ENCODE assay signal across 28 cellular contexts in the genomic region with DNA sequence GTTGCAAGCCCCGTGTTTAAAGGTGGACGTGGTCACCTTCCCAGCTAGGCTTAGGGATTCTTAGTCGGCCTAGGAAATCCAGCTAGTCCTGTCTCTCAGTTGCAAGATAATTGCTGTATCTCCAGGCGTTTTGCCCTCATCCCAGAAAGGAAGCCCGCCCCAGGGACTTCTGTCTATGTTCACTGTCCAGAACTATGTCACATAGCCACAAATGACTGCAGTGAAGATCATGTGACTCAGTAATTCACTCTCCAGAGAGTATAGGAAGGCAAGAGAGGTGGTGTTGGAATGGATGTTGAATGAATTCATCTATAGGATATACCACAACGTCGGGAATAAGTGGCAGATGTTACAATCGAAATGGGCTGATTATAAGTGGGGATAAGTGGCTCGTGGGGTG. TPM values are rescaled to one million over a fixed set of nuclear protein-coding genes. Genes with fewer than 3 reads are reported as not detected.
DNase-seq lines count a peak whose midpoint lies in the region; ATAC-seq, FAIRE-seq and TF ChIP-seq lines count a peak whose summit lies in the region.
"Had no signal": no experiment of that assay in that cellular context is flagged by ENCODE, and none has a peak within 500 bp of the region (broad histone marks: within the 10 kb centered on the region; RNA-seq: fewer than 3 reads in every experiment).

No MANE protein-coding gene starts in this region.

- H3K36me3 Mint-ChIP-seq in GM23338 (ENCODE audit: low read depth): no peaks in the 10 kb centered on the region; the same call in 2 of the 3 replicates
- no peaks in the 10 kb centered on the region for H3K36me3 Mint-ChIP-seq in activated CD4-positive, alpha-beta T cell treated with anti-CD3 and anti-CD28 coated beads for 36 hours (ENCODE audit: low read depth)

- H3F3A ChIP-seq in GM23338 (replicated peaks; ENCODE audit: low read depth): no peaks in the 10 kb centered on the region

- no peaks in the 10 kb centered on the region for H4K20me1 ChIP-seq in GM23338 (replicated peaks; ENCODE audit: insufficient read depth)
- H4K20me1 ChIP-seq in H1 (replicated peaks in 1 of 2; ENCODE audit: control insufficient read depth in 1 of 2, insufficient read depth in 2 of 2, low read length in 2 of 2): no peaks in the 10 kb centered on the region

- H2AFZ ChIP-seq in GM23338: no peak overlapping the region
- no peak overlapping the region for H2AFZ ChIP-seq in H1 (ENCODE audit: low read length)
- H2AFZ ChIP-seq: GM23248 had no signal

- WGBS in H1 (ENCODE audit: extremely low coverage in 1 of 2, insufficient coverage in 1 of 2, insufficient read length in 1 of 2, insufficient replicate concordance in 2 of 2, low coverage in 1 of 2, low lambda C conversion rate in 2 of 2, missing lambda C conversion rate in 1 of 2), 2 experiments: 93% methylated on average over 9 of the region's 9 CpGs; no CpG with 5 or more reads in 1 of the 2 experiments

- no peak overlapping the region for H2BK120ac ChIP-seq in H1 (replicated peaks; ENCODE audit: low read depth, low read length)

- no peaks in the 10 kb centered on the region for H3K23me2 ChIP-seq in H1 (ENCODE audit: low read depth, low read length)

- no peak for DNase-seq in GM23338 (ENCODE audit: low spot score)
- peak; percentile 28 for DNase-seq in NCI-H524 treated with DMSO at 0.1 percent for 48 hours (lab: John Stamatoyannopoulos, UW)
- peak in 1 of 2 experiments; percentile 57 for DNase-seq in SJCRH30
- no peak for DNase-seq in H1 (ENCODE audit: low read depth in 1 of 2, low spot score in 2 of 2)
- no peak for DNase-seq in activated CD4-positive, alpha-beta T cell treated with anti-CD3 and anti-CD28 coated beads for 36 hours
- DNase-seq in NCI-H2029 treated with DMSO at 0.1 percent for 48 hours (lab: John Stamatoyannopoulos, UW): no peak
- DNase-seq: ACHN; BE2C; C1 segment of cervical spinal cord; CD4-positive, CD25-positive, alpha-beta regulatory T cell; CD8-positive, alpha-beta memory T cell; COR-L47; DMS 273 treated with DMSO at 0.1 percent for 48 hours; DMS53; DND-41; EL; GM23248; H7; HFFc6; KG1 had no signal

- H3K27ac ChIP-seq in GM23338 (ENCODE audit: low read depth): no peak overlapping the region
- peak overlapping the region; percentile 100 for H3K27ac ChIP-seq in SJCRH30
- H3K27ac ChIP-seq in H1 (ENCODE audit: low read depth, low read length): no peak overlapping the region
- H3K27ac ChIP-seq: GM23248 had no signal

- no peak overlapping the region for H4K8ac ChIP-seq in H1 (ENCODE audit: extremely low read depth, insufficient read depth, low read length)

- CTCF ChIA-PET in H1 (lab: Charles Lee; ENCODE audit: partially characterized antibody): interaction anchor here (1.0 to 1.4 kb wide), 4 partner anchors 10 to 299 kb away, joined by 3 to 7 read pairs (median 3); a partner anchor contains a TSS
- CTCF ChIA-PET in activated CD4-positive, alpha-beta T cell treated with anti-CD3 and anti-CD28 coated beads for 36 hours (lab: Charles Lee): no interaction called here

- H2BK20ac ChIP-seq in H1 (ENCODE audit: low read length): 0 out of 2 replicates have a peak overlapping the region, but pooled peaks have one; percentile 32

- no peaks in the 10 kb centered on the region for H3K9me2 ChIP-seq in GM23338 (ENCODE audit: insufficient read depth)

- H3K4me3 ChIP-seq in GM23338: no peak overlapping the region
- no peak overlapping the region for H3K4me3 ChIP-seq in SJCRH30
- H3K4me3 ChIP-seq in H1 (ENCODE audit: extremely low read depth in 1 of 4, insufficient read depth in 2 of 4, low read depth in 3 of 4, low read length in 4 of 4): no peak overlapping the region
- H3K4me3 ChIP-seq: GM23248 had no signal

- H2AK5ac ChIP-seq in H1 (ENCODE audit: low read depth, low read length): no peak overlapping the region

- H3K79me2 ChIP-seq in GM23338 (replicated peaks; ENCODE audit: insufficient read depth) (no peaks in the 10 kb centered on the region), H1 (ENCODE audit: control insufficient read depth in 1 of 2, insufficient read depth in 2 of 2, low read length in 2 of 2) (no peaks in the 10 kb centered on the region)

- no peak overlapping the region for H4K91ac ChIP-seq in H1 (replicated peaks; ENCODE audit: insufficient read length, low read length)

- peaks cover 10% of the 10 kb centered on the region for H3K4me1 Mint-ChIP-seq in GM23338
- H3K4me1 Mint-ChIP-seq in activated CD4-positive, alpha-beta T cell treated with anti-CD3 and anti-CD28 coated beads for 36 hours: no peaks in the 10 kb centered on the region
- H3K4me1 Mint-ChIP-seq: CD4-positive, CD25-positive, alpha-beta regulatory T cell; CD8-positive, alpha-beta memory T cell; IgD-negative memory B cell had no signal

- no peak overlapping the region for H3K14ac ChIP-seq in H1 (ENCODE audit: insufficient read length)

- no peaks in the 10 kb centered on the region for H3K36me3 ChIP-seq in GM23338 (ENCODE audit: insufficient read depth)
- no peaks in the 10 kb centered on the region for H3K36me3 ChIP-seq in SJCRH30
- H3K36me3 ChIP-seq in H1 (ENCODE audit: control insufficient read depth in 2 of 4, insufficient read depth in 4 of 4, low read length in 3 of 4): no peaks in the 10 kb centered on the region
- H3K36me3 ChIP-seq: BE2C had no signal

- H3K4me2 ChIP-seq in GM23338 (0 out of 2 replicates have a peak overlapping the region, but pooled peaks have one; percentile 32), H1 (ENCODE audit: insufficient read depth in 1 of 2, low read depth in 2 of 2, low read length in 2 of 2) (no peak overlapping the region)

- no peaks in the 10 kb centered on the region for H3K9me3 Mint-ChIP-seq in GM23338
- H3K9me3 Mint-ChIP-seq in activated CD4-positive, alpha-beta T cell treated with anti-CD3 and anti-CD28 coated beads for 36 hours (ENCODE audit: low read depth): no peaks in the 10 kb centered on the region
- H3K9me3 Mint-ChIP-seq: CD4-positive, CD25-positive, alpha-beta regulatory T cell; CD8-positive, alpha-beta memory T cell; HFFc6 had no signal

- intact Hi-C loops in activated CD4-positive, alpha-beta T cell treated with anti-CD3 and anti-CD28 coated beads for 36 hours (cut with DNase I, micrococcal nuclease): no loop called here

- H3K23ac ChIP-seq in H1 (ENCODE audit: insufficient read length): no peak overlapping the region

- H2BK15ac ChIP-seq in H1 (ENCODE audit: low read length): no peak overlapping the region

- no peak overlapping the region; the same call in 1 of the 2 replicates for H3K18ac ChIP-seq in H1 (ENCODE audit: extremely low read depth, low read length)

- H3K9ac ChIP-seq in H1 (replicated peaks in 1 of 4; ENCODE audit: extremely low read depth in 1 of 4, low read depth in 3 of 4, low read length in 3 of 4): no peak overlapping the region
- H3K9ac ChIP-seq: GM23248 had no signal

- FAIRE-seq in H1 (lab: Jason Lieb, UNC): no peak
- FAIRE-seq: A204.1, G401.6, GM12891, HepG2 had no signal

- H3K56ac ChIP-seq in H1 (replicated peaks; ENCODE audit: insufficient read length, low read depth, low read length): no peak overlapping the region

- TF ChIP-seq RAD21 in H1 (IDR thresholded peaks at IDR 0.05 in 1 of 2, conservative IDR thresholded peaks at IDR 0.05 in 1 of 2; ENCODE audit: low read depth in 2 of 2, low read length in 2 of 2): no peak

- no peaks in the 10 kb centered on the region for H3K79me1 ChIP-seq in H1 (ENCODE audit: low read depth, low read length)

- ATAC-seq in GM23338 (no peak), GM19023 (IDR thresholded peaks at IDR 0.05; ENCODE audit: unreplicated experiment) (no peak), GM21367 (IDR thresholded peaks at IDR 0.05; ENCODE audit: unreplicated experiment) (no peak)
- no peak for ATAC-seq in activated CD4-positive, alpha-beta T cell treated with anti-CD3 and anti-CD28 coated beads for 36 hours
- ATAC-seq: HCT116, HepG2 had no signal

- no peak for TF ChIP-seq EP300 in H1 (IDR thresholded peaks at IDR 0.05; ENCODE audit: borderline replicate concordance in 1 of 2, low read depth in 2 of 2, low read length in 2 of 2)

- H3K27me3 ChIP-seq in GM23338 (ENCODE audit: insufficient read depth) (no peaks in the 10 kb centered on the region), SJCRH30 (no peaks in the 10 kb centered on the region), H1 (replicated peaks in 1 of 4; ENCODE audit: control insufficient read depth in 3 of 4, extremely low read depth in 1 of 4, insufficient read depth in 3 of 4, low read length in 3 of 4) (no peaks in the 10 kb centered on the region)
- H3K27me3 ChIP-seq: BE2C had no signal

- POLR2A ChIA-PET in H1 (lab: Charles Lee; ENCODE audit: partially characterized antibody): interaction anchor here (1.4 kb wide), 1 partner anchor 10 kb away, joined by 4 read pairs; no protein-coding TSS in a partner anchor
- POLR2A ChIA-PET in activated CD4-positive, alpha-beta T cell treated with anti-CD3 and anti-CD28 coated beads for 36 hours (lab: Charles Lee): no interaction called here

- H2BK12ac ChIP-seq in H1 (ENCODE audit: low read depth, low read length): no peak overlapping the region

- H3K4ac ChIP-seq in H1 (replicated peaks; ENCODE audit: insufficient read length, low read depth, low read length): no peak overlapping the region

- H4K5ac ChIP-seq in H1 (ENCODE audit: insufficient read length, low read depth, low read length): no peak overlapping the region

- no peak for TF ChIP-seq CTCF in GM23338 (conservative IDR thresholded peaks at IDR 0.05; ENCODE audit: low read depth in 2 of 2)
- no peak for TF ChIP-seq CTCF in H1 (IDR thresholded peaks at IDR 0.05; ENCODE audit: control extremely low read depth in 1 of 3, insufficient read depth in 1 of 3, low read depth in 1 of 3, low read length in 3 of 3)

- no peak overlapping the region for H3K27ac Mint-ChIP-seq in GM23338
- H3K27ac Mint-ChIP-seq in activated CD4-positive, alpha-beta T cell treated with anti-CD3 and anti-CD28 coated beads for 36 hours: no peak overlapping the region
- H3K27ac Mint-ChIP-seq: HFFc6, IgD-negative memory B cell had no signal

- no peak overlapping the region for H2BK5ac ChIP-seq in H1 (ENCODE audit: low read depth, low read length)

- H3K4me3 Mint-ChIP-seq in GM23338: no peak overlapping the region
- H3K4me3 Mint-ChIP-seq in activated CD4-positive, alpha-beta T cell treated with anti-CD3 and anti-CD28 coated beads for 36 hours: no peak overlapping the region
- H3K4me3 Mint-ChIP-seq: CD4-positive, CD25-positive, alpha-beta regulatory T cell; CD8-positive, alpha-beta memory T cell; HFFc6; IgD-negative memory B cell had no signal

- H3K4me1 ChIP-seq in GM23338 (ENCODE audit: insufficient read depth) (peaks cover 6% of the 10 kb centered on the region; the same call in 1 of the 2 replicates), SJCRH30 (peaks cover 65% of the 10 kb centered on the region), H1 (replicated peaks in 1 of 4; ENCODE audit: control insufficient read depth in 3 of 4, insufficient read depth in 4 of 4, low read length in 3 of 4) (peaks cover 0 to 4% (median 0%) of the 10 kb centered on the region in 4 experiments; a peak in 1 of 7 replicates)
- H3K4me1 ChIP-seq: BE2C had no signal

- H3K9me3 ChIP-seq in SJCRH30 (replicated peaks) (peaks cover 3% of the 10 kb centered on the region; the same call in 1 of the 2 replicates), H1 (ENCODE audit: insufficient read depth in 2 of 2, low read depth in 1 of 2, low read length in 1 of 2) (no peaks in the 10 kb centered on the region)
- H3K9me3 ChIP-seq: BE2C had no signal

- peaks cover 6% of the 10 kb centered on the region for H3K27me3 Mint-ChIP-seq in GM23338 (ENCODE audit: insufficient read depth, low read depth, poor library complexity)
- H3K27me3 Mint-ChIP-seq in activated CD4-positive, alpha-beta T cell treated with anti-CD3 and anti-CD28 coated beads for 36 hours: no peaks in the 10 kb centered on the region
- H3K27me3 Mint-ChIP-seq: CD4-positive, CD25-positive, alpha-beta regulatory T cell; CD8-positive, alpha-beta memory T cell; IgD-negative memory B cell had no signal

- TF ChIP-seq POLR2A in H1 (IDR thresholded peaks at IDR 0.05; ENCODE audit: control extremely low read depth in 1 of 2, low read depth in 2 of 2, low read length in 2 of 2): no peak

RNA-seq across cellular contexts. Expression of a gene that starts 0.3 kb away (rescaled TPM):
- total RNA-seq in GM23338 (2014; rRNA removed; shearing (Covaris generic)): 0.07 TPM in 1 of 2 replicates, not detected in the other
- not detected in 2 replicates for polyA plus RNA-seq in GM23338 (2016; fragmentation: Nextera tagmentation; extraction: Ambion mirVana)
- total RNA-seq in SJCRH30 (2014; rRNA removed; shearing (Covaris generic)): 66.6 and 78.1 TPM in 2 replicates
- not detected in 2 replicates for total RNA-seq in H1 (2021; fragmentation: NEBNext Ultra II Directional; extraction: Animal tissue kit (Norgen Biotek cat#: 25700))
- 0.06 and 0.08 TPM in 2 replicates for polyA plus RNA-seq in H1 (2011; rRNA removed)
- 0.10 TPM for polyA plus RNA-seq in H1 (2011; cell fraction: cytosol; rRNA removed)
- 0.03 TPM for polyA plus RNA-seq in H1 (2011; cell fraction: nucleus; rRNA removed)
- polyA plus RNA-seq in H1 (2012, experiment 1 of 2): 0.19 to 0.24 TPM (median 0.21 TPM) in 4 replicates
- not detected for polyA plus RNA-seq in H1 (2012, experiment 2 of 2)
- polyA plus RNA-seq in H1 (2013, experiment 1 of 2): 0.14 TPM
- 0.13 TPM for polyA plus RNA-seq in H1 (2013, experiment 2 of 2)
- not detected in 2 replicates for polyA minus RNA-seq in H1 (2011; rRNA and poly(A)+ RNA removed)
- polyA minus RNA-seq in H1 (2011; cell fraction: cytosol; rRNA and poly(A)+ RNA removed): not detected
- polyA minus RNA-seq in H1 (2011; cell fraction: nucleus; rRNA and poly(A)+ RNA removed): not detected
- total RNA-seq in activated CD4-positive, alpha-beta T cell treated with anti-CD3 and anti-CD28 coated beads for 36 hours: not detected
- total RNA-seq: CD4-positive, CD25-positive, alpha-beta regulatory T cell; CD8-positive, alpha-beta memory T cell; GM23248; HepG2; HFFc6 had no signal
- polyA plus RNA-seq: CD4-positive, CD25-positive, alpha-beta regulatory T cell; CD8-positive, alpha-beta memory T cell; GM23248; HepG2 had no signal

RNA-seq across cellular contexts. Expression of a gene that starts 30.8 kb away (rescaled TPM):
- 27.9 and 30.8 TPM in 2 replicates for total RNA-seq in GM23338 (2014; rRNA removed; shearing (Covaris generic))
- polyA plus RNA-seq in GM23338 (2016; fragmentation: Nextera tagmentation; extraction: Ambion mirVana) (15.1 and 15.4 TPM in 2 replicates), H1 (2011; rRNA removed) (14.9 and 17.1 TPM in 2 replicates)
- total RNA-seq in SJCRH30 (2014; rRNA removed; shearing (Covaris generic)): 48.6 and 57.1 TPM in 2 replicates
- 31.6 and 34.7 TPM in 2 replicates for total RNA-seq in H1 (2021; fragmentation: NEBNext Ultra II Directional; extraction: Animal tissue kit (Norgen Biotek cat#: 25700))
- polyA plus RNA-seq in H1 (2011; cell fraction: cytosol; rRNA removed): 27.9 TPM
- 16.4 TPM for polyA plus RNA-seq in H1 (2011; cell fraction: nucleus; rRNA removed)
- 16.6 to 30.4 TPM (median 20.4 TPM) in 4 replicates for polyA plus RNA-seq in H1 (2012, experiment 1 of 2)
- 6.6 TPM for polyA plus RNA-seq in H1 (2012, experiment 2 of 2)
- 31.1 TPM for polyA plus RNA-seq in H1 (2013, experiment 1 of 2)
- 27.8 TPM for polyA plus RNA-seq in H1 (2013, experiment 2 of 2)
- 22.8 and 27.1 TPM in 2 replicates for polyA minus RNA-seq in H1 (2011; rRNA and poly(A)+ RNA removed)
- polyA minus RNA-seq in H1 (2011; cell fraction: cytosol; rRNA and poly(A)+ RNA removed): 23.3 TPM
- 59.2 TPM for polyA minus RNA-seq in H1 (2011; cell fraction: nucleus; rRNA and poly(A)+ RNA removed)
- total RNA-seq in activated CD4-positive, alpha-beta T cell treated with anti-CD3 and anti-CD28 coated beads for 36 hours: 10 to 100 TPM; 18.4 to 19.0 TPM

RNA-seq across cellular contexts. Expression of a gene that starts 50.2 kb away (rescaled TPM):
- total RNA-seq in GM23338 (2014; rRNA removed; shearing (Covaris generic)): 25.4 and 44.8 TPM in 2 replicates
- polyA plus RNA-seq in GM23338 (2016; fragmentation: Nextera tagmentation; extraction: Ambion mirVana) (17.3 and 22.5 TPM in 2 replicates), H1 (2011; rRNA removed) (11.4 and 16.4 TPM in 2 replicates)
- 66.8 and 88.4 TPM in 2 replicates for total RNA-seq in SJCRH30 (2014; rRNA removed; shearing (Covaris generic))
- 21.8 and 23.9 TPM in 2 replicates for total RNA-seq in H1 (2021; fragmentation: NEBNext Ultra II Directional; extraction: Animal tissue kit (Norgen Biotek cat#: 25700))
- polyA plus RNA-seq in H1 (2011; cell fraction: cytosol; rRNA removed): 19.3 TPM
- 23.4 TPM for polyA plus RNA-seq in H1 (2011; cell fraction: nucleus; rRNA removed)
- 14.3 to 18.2 TPM (median 16.0 TPM) in 4 replicates for polyA plus RNA-seq in H1 (2012, experiment 1 of 2)
- polyA plus RNA-seq in H1 (2012, experiment 2 of 2): 1.0 TPM
- 24.7 TPM for polyA plus RNA-seq in H1 (2013, experiment 1 of 2)
- 23.1 TPM for polyA plus RNA-seq in H1 (2013, experiment 2 of 2)
- 23.9 and 34.6 TPM in 2 replicates for polyA minus RNA-seq in H1 (2011; rRNA and poly(A)+ RNA removed)
- polyA minus RNA-seq in H1 (2011; cell fraction: cytosol; rRNA and poly(A)+ RNA removed): 13.5 TPM
- polyA minus RNA-seq in H1 (2011; cell fraction: nucleus; rRNA and poly(A)+ RNA removed): 26.0 TPM
- total RNA-seq in activated CD4-positive, alpha-beta T cell treated with anti-CD3 and anti-CD28 coated beads for 36 hours: 10 to 100 TPM; 14.7 to 16.0 TPM

RNA-seq across cellular contexts. Expression of a gene that starts 50.5 kb away (rescaled TPM):
- total RNA-seq in GM23338 (2014; rRNA removed; shearing (Covaris generic)): 8.8 and 9.8 TPM in 2 replicates
- 9.8 and 11.1 TPM in 2 replicates for polyA plus RNA-seq in GM23338 (2016; fragmentation: Nextera tagmentation; extraction: Ambion mirVana)
- total RNA-seq in SJCRH30 (2014; rRNA removed; shearing (Covaris generic)): 23.8 and 25.2 TPM in 2 replicates
- total RNA-seq in H1 (2021; fragmentation: NEBNext Ultra II Directional; extraction: Animal tissue kit (Norgen Biotek cat#: 25700)): 8.6 and 9.5 TPM in 2 replicates
- polyA plus RNA-seq in H1 (2011; rRNA removed): 4.1 and 4.3 TPM in 2 replicates
- polyA plus RNA-seq in H1 (2011; cell fraction: cytosol; rRNA removed): 4.4 TPM
- polyA plus RNA-seq in H1 (2011; cell fraction: nucleus; rRNA removed): 3.3 TPM
- polyA plus RNA-seq in H1 (2012, experiment 1 of 2): 4.4 to 8.4 TPM (median 5.0 TPM) in 4 replicates
- 2.0 TPM for polyA plus RNA-seq in H1 (2012, experiment 2 of 2)
- polyA plus RNA-seq in H1 (2013, experiment 1 of 2): 7.2 TPM
- 6.6 TPM for polyA plus RNA-seq in H1 (2013, experiment 2 of 2)
- 6.3 and 6.7 TPM in 2 replicates for polyA minus RNA-seq in H1 (2011; rRNA and poly(A)+ RNA removed)
- polyA minus RNA-seq in H1 (2011; cell fraction: cytosol; rRNA and poly(A)+ RNA removed): 2.6 TPM
- 11.6 TPM for polyA minus RNA-seq in H1 (2011; cell fraction: nucleus; rRNA and poly(A)+ RNA removed)
- 10 to 100 TPM; 12.8 to 13.1 TPM for total RNA-seq in activated CD4-positive, alpha-beta T cell treated with anti-CD3 and anti-CD28 coated beads for 36 hours

Comparison
In these comparisons a context has a peak if more than half of its experiments do, and no peak if none do; other contexts are left out.
1. RNA of a gene that starts 0.3 kb away (total RNA-seq): 66.6 to 78.1 TPM in SJCRH30; not detected in H1, 0.07 TPM in GM23338 and not detected in activated CD4-positive, alpha-beta T cell treated with anti-CD3 and anti-CD28 coated beads for 36 hours; every median in the first group is over 10 times any median in the second.